ENCODE assay signal across 3 cellular contexts in the genomic region with DNA sequence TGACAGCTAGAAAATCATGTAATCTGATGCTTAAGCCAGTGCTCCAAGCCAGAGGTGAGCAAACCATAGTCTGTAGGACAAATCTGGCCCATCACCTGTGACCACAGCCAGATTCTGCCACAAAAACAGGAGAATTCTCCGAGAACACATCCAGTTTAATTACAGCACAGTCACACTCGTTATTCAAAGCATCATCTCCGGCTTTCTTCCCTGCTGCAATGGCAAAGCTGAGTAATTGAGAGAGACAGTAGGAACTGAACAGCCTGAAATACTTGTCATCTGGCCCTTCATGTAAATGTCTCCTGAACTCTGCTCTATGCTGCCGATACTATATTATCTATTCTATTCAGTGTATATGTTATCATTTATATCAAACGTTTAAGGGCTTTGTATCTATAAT.
TF ChIP-seq lines count a peak whose summit lies in the region.

No MANE protein-coding gene starts in this region.

TF ChIP-seq in IMR-90, 13 proteins besides CTCF, POLR2A, EP300 and RAD21:
- TF ChIP-seq RCOR1 (IDR thresholded peaks at IDR 0.05; ENCODE audit: insufficient replicate concordance, low read length) (no peak), CEBPB (IDR thresholded peaks at IDR 0.05; ENCODE audit: low read depth, low read length) (no peak), BHLHE40 (IDR thresholded peaks at IDR 0.05; ENCODE audit: low read depth, low read length) (no peak), RFX5 (IDR thresholded peaks at IDR 0.05; ENCODE audit: low read depth, low read length) (no peak), MAZ (IDR thresholded peaks at IDR 0.05; ENCODE audit: borderline replicate concordance, low read depth, low read length) (no peak), NFE2L2 (IDR thresholded peaks at IDR 0.05; ENCODE audit: low read depth, low read length) (no peak), SMC3 (IDR thresholded peaks at IDR 0.05; ENCODE audit: low read depth, low read length) (no peak), MAFK (IDR thresholded peaks at IDR 0.05; ENCODE audit: low read depth, low read length) (no peak), ELK1 (IDR thresholded peaks at IDR 0.05; ENCODE audit: borderline replicate concordance, low read depth, low read length) (no peak), CHD1 (IDR thresholded peaks at IDR 0.05; ENCODE audit: low read depth, low read length) (no peak), FOS (IDR thresholded peaks at IDR 0.05; ENCODE audit: low read depth, low read length) (no peak), MXI1 (IDR thresholded peaks at IDR 0.05; ENCODE audit: borderline replicate concordance, low read depth, low read length) (no peak), USF2 (IDR thresholded peaks at IDR 0.05; ENCODE audit: low read depth, low read length) (no peak)

TF ChIP-seq in K562, 482 proteins besides CTCF, POLR2A, EP300 and RAD21:
- TF ChIP-seq TRIM24 (IDR thresholded peaks at IDR 0.05) (no peak), CBFA2T3 (IDR thresholded peaks at IDR 0.05) (peak; percentile 14; the same call in 1 of the 2 replicates)

TF ChIP-seq in endothelial cell of umbilical vein, 7 proteins besides CTCF, POLR2A, EP300 and RAD21:
- TF ChIP-seq EZH2 (IDR thresholded peaks at IDR 0.05; ENCODE audit: borderline replicate concordance, low read depth, low read length, severe bottlenecking) (no peak), POLR2AphosphoS5 (IDR thresholded peaks at IDR 0.05; ENCODE audit: insufficient read depth, low read depth, low read length) (no peak), JUN (IDR thresholded peaks at IDR 0.05; ENCODE audit: borderline replicate concordance, insufficient read depth, insufficient read length, low read depth) (no peak), FOS (IDR thresholded peaks at IDR 0.05; ENCODE audit: borderline replicate concordance, insufficient read depth, low read length) (no peak), GATA2 (IDR thresholded peaks at IDR 0.05; ENCODE audit: insufficient read depth, insufficient read length, low read depth, low read length) (no peak), MYC (IDR thresholded peaks at IDR 0.05; ENCODE audit: low read depth, low read length) (no peak)
- TF ChIP-seq, protein P1, sequence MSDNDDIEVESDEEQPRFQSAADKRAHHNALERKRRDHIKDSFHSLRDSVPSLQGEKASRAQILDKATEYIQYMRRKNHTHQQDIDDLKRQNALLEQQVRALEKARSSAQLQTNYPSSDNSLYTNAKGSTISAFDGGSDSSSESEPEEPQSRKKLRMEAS (IDR thresholded peaks at IDR 0.05; ENCODE audit: insufficient read depth, insufficient read length): no peak
